In genomic region chrX:120144178-120144844, GRCh38 we compare ENCODE assay signal across 11 cellular contexts. TPM values are rescaled to one million over a fixed set of nuclear protein-coding genes. Genes with fewer than 3 reads are reported as not detected.
DNase-seq lines count a peak whose midpoint lies in the region; ATAC-seq and TF ChIP-seq lines count a peak whose summit lies in the region.
"Had no signal": no experiment of that assay in that cellular context is flagged by ENCODE, and none has a peak within 500 bp of the region (broad histone marks: within the 10 kb centered on the region; RNA-seq: fewer than 3 reads in every experiment).

No MANE protein-coding gene starts in this region.

- H3K27ac ChIP-seq in rectal smooth muscle tissue (ENCODE audit: low read depth, low read length) (no peak overlapping the region), gastrocnemius medialis (no peak overlapping the region)

- H3K9ac ChIP-seq in iPS-15b (ENCODE audit: low read depth, low read length) = no peak overlapping the region
- no peak overlapping the region for H3K9ac ChIP-seq in rectal smooth muscle tissue (ENCODE audit: low read length)

- H3K4me3 ChIP-seq in H7 (ENCODE audit: insufficient read depth, low read depth, low read length) = 0 out of 2 replicates have a peak overlapping the region, but pooled peaks have one; percentile 11
- peak overlapping the region; percentile 30 for H3K4me3 ChIP-seq in iPS-15b (ENCODE audit: low read depth, low read length)
- peak overlapping the region; percentile 48 for H3K4me3 ChIP-seq in rectal smooth muscle tissue (ENCODE audit: low read length)
- no peak overlapping the region for H3K4me3 ChIP-seq in gastrocnemius medialis

- no peaks in the 10 kb centered on the region for H3K36me3 Mint-ChIP-seq in effector memory CD8-positive, alpha-beta T cell (ENCODE audit: insufficient read depth)

- intact Hi-C loops in gastrocnemius medialis (cut with DNase I; ENCODE audit: low total_unique reads) = no loop called here

- H3K9me3 ChIP-seq in iPS-15b (ENCODE audit: control insufficient read depth, insufficient read depth, low read length) (peaks cover 11% of the 10 kb centered on the region), gastrocnemius medialis (no peaks in the 10 kb centered on the region)

- TF ChIP-seq CTCF in gastrocnemius medialis (IDR thresholded peaks at IDR 0.05 in 4 of 5, conservative IDR thresholded peaks at IDR 0.05 in 1 of 5) = no peak

- ATAC-seq in effector memory CD8-positive, alpha-beta T cell (replicated peaks) = no peak
- ATAC-seq in gastrocnemius medialis = no peak

- no peaks in the 10 kb centered on the region for H3K9me3 Mint-ChIP-seq in effector memory CD8-positive, alpha-beta T cell

- H3K27me3 Mint-ChIP-seq in effector memory CD8-positive, alpha-beta T cell = no peaks in the 10 kb centered on the region

- H3K27ac Mint-ChIP-seq in effector memory CD8-positive, alpha-beta T cell = peak overlapping the region in 1 of 2 donors; percentile 72

- DNase-seq in H7 (peak; percentile 14), SK-N-DZ (ENCODE audit: low spot score) (peak; percentile 55), DMS153 (lab: John Stamatoyannopoulos, UW) (no peak), gastrocnemius medialis (no peak)
- no peak for DNase-seq in effector memory CD8-positive, alpha-beta T cell
- DNase-seq: activated T-cell treated with anti-CD3 and anti-CD28 coated beads for 4 hours; Kasumi-1; stimulated activated CD4-positive, alpha-beta T cell treated with anti-CD3 and anti-CD28 coated beads, Interleukin-2, amount 100 ng/mL, for 24 hours; T1000 had no signal

- H3K4me1 ChIP-seq in iPS-15b (ENCODE audit: control insufficient read depth, insufficient read depth, low read length) (peaks cover 8% of the 10 kb centered on the region), rectal smooth muscle tissue (ENCODE audit: control insufficient read depth, insufficient read depth, low read length) (no peaks in the 10 kb centered on the region), gastrocnemius medialis (no peaks in the 10 kb centered on the region)

- H3K36me3 ChIP-seq in H7 (replicated peaks; ENCODE audit: control insufficient read depth, insufficient read depth, low read length) (no peaks in the 10 kb centered on the region), iPS-15b (ENCODE audit: control insufficient read depth, insufficient read depth, low read length) (peaks cover 9% of the 10 kb centered on the region), rectal smooth muscle tissue (ENCODE audit: control insufficient read depth, insufficient read depth, low read length) (no peaks in the 10 kb centered on the region), gastrocnemius medialis (no peaks in the 10 kb centered on the region)

- no peak for TF ChIP-seq POLR2A in gastrocnemius medialis (IDR thresholded peaks at IDR 0.05)

- in situ Hi-C loops in gastrocnemius medialis (cut with MboI; ENCODE audit: low sequenced_read_pairs in 4 of 4) = no loop called here

- H3K27me3 ChIP-seq in H7 (ENCODE audit: control insufficient read depth, insufficient read depth, low read length) (no peaks in the 10 kb centered on the region), iPS-15b (ENCODE audit: control insufficient read depth, insufficient read depth, low read length) (no peaks in the 10 kb centered on the region), rectal smooth muscle tissue (ENCODE audit: control insufficient read depth, insufficient read depth, low read length) (no peaks in the 10 kb centered on the region), gastrocnemius medialis (no peaks in the 10 kb centered on the region)

- H3K4me1 Mint-ChIP-seq in effector memory CD8-positive, alpha-beta T cell (ENCODE audit: low read depth in 2 of 2) = peaks cover 14 to 27% of the 10 kb centered on the region in 2 donors

- peak overlapping the region in 1 of 2 donors; percentile 8 for H3K4me3 Mint-ChIP-seq in effector memory CD8-positive, alpha-beta T cell

RNA-seq across cellular contexts. Expression of gene RHOXF2, which starts 14.1 kb away (rescaled TPM):
- total RNA-seq in H7 (2014; rRNA removed; shearing (Covaris generic)) = not detected in 2 replicates
- polyA plus RNA-seq in SK-N-DZ (2014; cell fraction: cytosol; rRNA removed) = not detected in 2 replicates
- not detected in 2 replicates for polyA plus RNA-seq in SK-N-DZ (2014; cell fraction: nucleus; rRNA removed)
- total RNA-seq in gastrocnemius medialis = not detected

RNA-seq across cellular contexts. Expression of gene RHOXF1, which starts 28.6 kb away (rescaled TPM):
- total RNA-seq in H7 (2014; rRNA removed; shearing (Covaris generic)) = not detected in 2 replicates
- not detected in 2 replicates for polyA plus RNA-seq in SK-N-DZ (2014; cell fraction: cytosol; rRNA removed)
- not detected in 2 replicates for polyA plus RNA-seq in SK-N-DZ (2014; cell fraction: nucleus; rRNA removed)
- not detected for total RNA-seq in gastrocnemius medialis

Comparison
In these comparisons a context has a peak if more than half of its experiments do, and no peak if none do; other contexts are left out.
1. DNase-seq: peak in H7 (single experiment) and SK-N-DZ (single experiment); none in DMS153 (single experiment), effector memory CD8-positive, alpha-beta T cell (0 of 3) and gastrocnemius medialis (0 of 2).
2. H3K4me3 ChIP-seq: peak in H7 (single experiment), iPS-15b (single experiment) and rectal smooth muscle tissue (single experiment); none in gastrocnemius medialis (0 of 4).